15 cellular contexts compared by ENCODE assay signal in genomic region chr9:117815315-117815714, GRCh38.
DNase-seq lines count a peak whose midpoint lies in the region; ATAC-seq lines count a peak whose summit lies in the region.
"Had no signal": no experiment of that assay in that cellular context is flagged by ENCODE, and none has a peak within 500 bp of the region (broad histone marks: within the 10 kb centered on the region; RNA-seq: fewer than 3 reads in every experiment).

No MANE protein-coding gene starts in this region.

- intact Hi-C loops in head of caudate nucleus (cut with DNase I) = no loop called here

- DNase-seq in stimulated activated naive CD8-positive, alpha-beta T cell treated with anti-CD3 and anti-CD28 coated beads, Interleukin-15, Interleukin-2, amounts not matched to agents 100 U/mL and 50 U/mL, for 24 hours = no peak
- no peak for DNase-seq in head of caudate nucleus
- DNase-seq in Kasumi-1 (lab: John Stamatoyannopoulos, UW) = no peak
- DNase-seq: activated CD8-positive, alpha-beta memory T cell treated with anti-CD3 and anti-CD28 coated beads, Interleukin-2, amount 50 U/mL, for 48 hours; CD8-positive, alpha-beta T cell; colonic mucosa; MM.1S; NK-92 treated with Interleukin-12 subunit alpha and Interleukin-12 subunit beta, amount 100 ng/mL, for 24 hours; substantia nigra; WERI-Rb-1 had no signal

- ATAC-seq in GM19035 (IDR thresholded peaks at IDR 0.05; ENCODE audit: unreplicated experiment) (peak; percentile 50), HG02759 (IDR thresholded peaks at IDR 0.05; ENCODE audit: unreplicated experiment) (peak; percentile 87), HG03571 (IDR thresholded peaks at IDR 0.05; ENCODE audit: unreplicated experiment) (peak; percentile 65), GM19023 (IDR thresholded peaks at IDR 0.05; ENCODE audit: unreplicated experiment) (no peak)
- ATAC-seq in stimulated activated naive CD8-positive, alpha-beta T cell treated with anti-CD3 and anti-CD28 coated beads, Interleukin-15, Interleukin-2, amounts not matched to agents 100 U/mL and 50 U/mL, for 24 hours = peak; percentile 46
- ATAC-seq: CD8-positive, alpha-beta T cell; sciatic nerve had no signal
